30 cellular contexts compared by ENCODE assay signal in the genomic region with DNA sequence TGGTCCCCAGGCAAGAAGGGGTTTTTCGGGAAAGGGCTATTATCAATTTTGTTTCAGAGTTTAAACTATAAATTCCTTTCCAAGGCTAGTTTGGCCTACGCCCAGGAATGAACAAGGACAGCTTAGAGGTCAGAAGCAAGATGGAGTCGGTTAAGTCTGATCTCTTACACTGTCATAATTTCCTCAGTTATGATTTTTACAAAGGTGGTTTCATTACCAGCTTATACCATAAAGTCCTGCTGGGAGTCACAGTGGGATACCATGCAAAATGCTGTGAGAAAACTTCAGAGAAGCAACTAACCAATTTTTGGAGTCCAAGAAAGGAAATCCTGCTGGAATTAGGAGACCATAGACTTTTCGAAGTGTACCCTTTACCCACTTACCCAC. TPM values are rescaled to one million over a fixed set of nuclear protein-coding genes. Genes with fewer than 3 reads are reported as not detected.
A peak's percentile ranks its signal among the peaks of the same experiment; 100 is the strongest.
DNase-seq lines count a peak whose midpoint lies in the region; ATAC-seq, FAIRE-seq and TF ChIP-seq lines count a peak whose summit lies in the region.
"Had no signal": no experiment of that assay in that cellular context is flagged by ENCODE, and none has a peak within 500 bp of the region (broad histone marks: within the 10 kb centered on the region; RNA-seq: fewer than 3 reads in every experiment).

No MANE protein-coding gene starts in this region.

- ATAC-seq in K562 = no peak
- ATAC-seq in HG03175 (IDR thresholded peaks at IDR 0.05; ENCODE audit: unreplicated experiment) = no peak
- no peak for ATAC-seq in GM19035 (IDR thresholded peaks at IDR 0.05; ENCODE audit: unreplicated experiment)
- ATAC-seq: activated CD8-positive, alpha-beta memory T cell treated with anti-CD3 and anti-CD28 coated beads, Interleukin-2, amount 10 ng/mL, durations not matched to agents 7 days and 5 days; activated naive CD8-positive, alpha-beta T cell treated with anti-CD3 and anti-CD28 coated beads, Interleukin-2, amount 50 U/mL, for 24 hours; activated T-cell treated with anti-CD3 and anti-CD28 coated beads, Interleukin-2, amount 50 U/mL, for 72 hours; left lung; naive thymus-derived CD4-positive, alpha-beta T cell had no signal

- intact Hi-C loops in MCF 10A (cut with micrococcal nuclease) = no loop called here
- intact Hi-C loops in mammary epithelial cell (cut with micrococcal nuclease) = no loop called here
- intact Hi-C loops in K562 (cut with micrococcal nuclease) = no loop called here

- in situ Hi-C loops in mammary epithelial cell (cut with MboI; ENCODE audit: low sequenced_read_pairs in 2 of 2) = no loop called here
- in situ Hi-C loops in K562 (cut with MboI) = no loop called here

- TF ChIP-seq EP300 in K562 (IDR thresholded peaks at IDR 0.05; ENCODE audit: low read length) = no peak

- no peak for FAIRE-seq in K562 (lab: Jason Lieb, UNC)
- FAIRE-seq: astrocyte, colon, islet of Langerhans had no signal

- H3K36me3 ChIP-seq in mammary epithelial cell (ENCODE audit: insufficient read depth, low read length) = no peaks in the 10 kb centered on the region
- no peaks in the 10 kb centered on the region for H3K36me3 ChIP-seq in K562 (ENCODE audit: control insufficient read depth, insufficient read depth, low read length)
- H3K36me3 ChIP-seq in SJCRH30 = no peaks in the 10 kb centered on the region
- H3K36me3 ChIP-seq: cardiac muscle cell, left lung, sigmoid colon, upper lobe of left lung had no signal

- H4K20me1 ChIP-seq in mammary epithelial cell (ENCODE audit: insufficient read depth, low read length) = no peaks in the 10 kb centered on the region
- H4K20me1 ChIP-seq in K562 (replicated peaks; ENCODE audit: control insufficient read depth, insufficient read depth, low read length) = no peaks in the 10 kb centered on the region

- H3K36me3 Mint-ChIP-seq in MCF 10A (ENCODE audit: insufficient read depth, unreplicated experiment) (no peaks in the 10 kb centered on the region), mesothelial cell of epicardium (peaks cover 2% of the 10 kb centered on the region)

- H3K27ac ChIP-seq in mammary epithelial cell (ENCODE audit: insufficient read depth, low read depth, low read length) = no peak overlapping the region
- peak overlapping the region; percentile 75; the same call in 1 of the 3 replicates for H3K27ac ChIP-seq in K562 (ENCODE audit: extremely low read depth, low read depth, low read length)
- H3K27ac ChIP-seq in SJCRH30 = no peak overlapping the region
- H3K27ac ChIP-seq: cardiac muscle cell, left lung, sigmoid colon, upper lobe of left lung had no signal

- CTCF ChIA-PET in MCF 10A (lab: Yijun Ruan, JAX) (interaction anchor here (0.9 to 1.4 kb wide), 5 partner anchors 10 to 125 kb away, joined by 3 to 4 read pairs (median 3); no protein-coding TSS in a partner anchor), mammary epithelial cell (lab: Charles Lee; ENCODE audit: low non-redundant PET) (no interaction called here), K562 (lab: Yijun Ruan, JAX; ENCODE audit: low intra/inter-chr PET ratio) (no interaction called here)

- H3K4me1 ChIP-seq in mammary epithelial cell (ENCODE audit: insufficient read depth, low read length) = peaks cover 26% of the 10 kb centered on the region
- H3K4me1 ChIP-seq in K562 (replicated peaks in 1 of 2; ENCODE audit: control insufficient read depth in 2 of 2, insufficient read depth in 2 of 2, low read length in 2 of 2) = peaks cover 0 to 48% of the 10 kb centered on the region in 2 experiments; a peak in 3 of 5 replicates
- H3K4me1 ChIP-seq in SJCRH30 = no peaks in the 10 kb centered on the region

- peak overlapping the region; percentile 35 for H3K4me3 Mint-ChIP-seq in MCF 10A (ENCODE audit: unreplicated experiment)
- peak overlapping the region; percentile 11 for H3K4me3 Mint-ChIP-seq in mesothelial cell of epicardium
- H3K4me3 Mint-ChIP-seq: activated CD8-positive, alpha-beta memory T cell treated with anti-CD3 and anti-CD28 coated beads, Interleukin-2, amount 10 ng/mL, durations not matched to agents 7 days and 5 days; activated naive CD8-positive, alpha-beta T cell treated with anti-CD3 and anti-CD28 coated beads, Interleukin-2, amount 50 U/mL, for 24 hours had no signal

- TF ChIP-seq RAD21 in K562 (CRISPR knock-in tag; conservative IDR thresholded peaks at IDR 0.05 in 1 of 2, IDR thresholded peaks at IDR 0.05 in 1 of 2) = no peak

- H3K4me2 ChIP-seq in mammary epithelial cell (ENCODE audit: insufficient read depth, low read depth, low read length) (no peak overlapping the region), K562 (ENCODE audit: insufficient read depth, low read length) (peak overlapping the region; percentile 58; the same call in 1 of the 2 replicates)
- H3K4me2 ChIP-seq: SK-N-SH had no signal

- DNase-seq in MCF 10A (ENCODE audit: unreplicated experiment) (no peak), mammary epithelial cell (no peak), K562 (ENCODE audit: extremely low read depth in 1 of 4, low spot score in 3 of 4) (no peak), mesothelial cell of epicardium (ENCODE audit: low spot score in 2 of 2, unreplicated experiment in 2 of 2) (no peak), SJCRH30 (no peak), NCI-H2196 (lab: John Stamatoyannopoulos, UW; ENCODE audit: unreplicated experiment) (no peak)
- DNase-seq: 8988T; activated CD4-positive, alpha-beta T cell treated with anti-CD3 and anti-CD28 coated beads, Interleukin-2, amount 50 U/mL, for 4 hours; activated CD8-positive, alpha-beta memory T cell treated with anti-CD3 and anti-CD28 coated beads, Interleukin-2, amount 10 ng/mL, durations not matched to agents 7 days and 5 days; activated naive CD4-positive, alpha-beta T cell; activated naive CD8-positive, alpha-beta T cell treated with anti-CD3 and anti-CD28 coated beads, Interleukin-2, amount 50 U/mL, for 24 hours; activated T-cell treated with anti-CD3 and anti-CD28 coated beads, Interleukin-2, amount 50 U/mL, for 72 hours; effector CD4-positive, alpha-beta T cell; IMR-90; left lung; midbrain; naive thymus-derived CD4-positive, alpha-beta T cell; NCI-H1048; NCI-H187; occipital lobe; sigmoid colon; SK-N-SH; stimulated activated CD4-positive, alpha-beta T cell treated with anti-CD3 and anti-CD28 coated beads, Interleukin-4, amount 100 ng/mL, for 24 hours; upper lobe of left lung had no signal

- H2AFZ ChIP-seq in mammary epithelial cell (ENCODE audit: low read depth, low read length) (no peak overlapping the region), K562 (ENCODE audit: low read depth, low read length) (peak overlapping the region; percentile 91; the same call in 1 of the 2 replicates)

- H3K9me3 Mint-ChIP-seq in MCF 10A (ENCODE audit: unreplicated experiment) (no peaks in the 10 kb centered on the region), mesothelial cell of epicardium (no peaks in the 10 kb centered on the region)
- H3K9me3 Mint-ChIP-seq: activated naive CD8-positive, alpha-beta T cell treated with anti-CD3 and anti-CD28 coated beads, Interleukin-2, amount 50 U/mL, for 24 hours had no signal

- no peak overlapping the region for H3K9ac ChIP-seq in mammary epithelial cell (ENCODE audit: insufficient read depth, low read length)
- H3K9ac ChIP-seq in K562 (ENCODE audit: insufficient read depth in 1 of 2, low read depth in 2 of 2, low read length in 2 of 2) = no peak overlapping the region
- H3K9ac ChIP-seq: SK-N-SH had no signal

- H3K79me2 ChIP-seq in mammary epithelial cell (ENCODE audit: insufficient read depth, low read length) (no peaks in the 10 kb centered on the region), K562 (ENCODE audit: control insufficient read depth, insufficient read depth, low read length) (no peaks in the 10 kb centered on the region)

- H3K4me3 ChIP-seq in mammary epithelial cell (replicated peaks in 1 of 3; ENCODE audit: insufficient read depth in 1 of 3, low read depth in 2 of 3, low read length in 3 of 3) = no peak overlapping the region
- no peak overlapping the region for H3K4me3 ChIP-seq in K562
- H3K4me3 ChIP-seq in SJCRH30 = no peak overlapping the region
- H3K4me3 ChIP-seq: cardiac muscle cell, left lung, sigmoid colon, upper lobe of left lung had no signal

- dilution Hi-C loops in mammary epithelial cell (cut with HindIII; ENCODE audit: low sequenced_read_pairs) = no loop called here

- POLR2A ChIA-PET in MCF 10A (lab: Yijun Ruan, JAX) (interaction anchor here (0.5 to 11.0 kb wide), 7 partner anchors 10 to 1854 kb away, joined by 3 to 197 read pairs (median 19); a partner anchor contains a TSS), K562 (lab: Yijun Ruan, JAX) (no interaction called here)

- 51% methylated on average over 4 of the region's 4 CpGs for WGBS in mammary epithelial cell (ENCODE audit: low coverage, missing lambda C conversion rate)
- WGBS in K562 (ENCODE audit: insufficient coverage, low coverage, missing lambda C conversion rate) = 32% methylated on average over 4 of the region's 4 CpGs

- peak overlapping the region; percentile 71 for H3K27ac Mint-ChIP-seq in MCF 10A (ENCODE audit: low read depth, unreplicated experiment)
- peak overlapping the region; percentile 96 for H3K27ac Mint-ChIP-seq in mesothelial cell of epicardium
- H3K27ac Mint-ChIP-seq: activated naive CD8-positive, alpha-beta T cell treated with anti-CD3 and anti-CD28 coated beads, Interleukin-2, amount 50 U/mL, for 24 hours; activated T-cell treated with anti-CD3 and anti-CD28 coated beads, Interleukin-2, amount 50 U/mL, for 72 hours; naive thymus-derived CD4-positive, alpha-beta T cell had no signal

- BruUV-seq in MCF 10A (replicated peaks; lab: Mats Ljungman, UMichigan) (no TSS peak), mammary epithelial cell (replicated peaks; lab: Mats Ljungman, UMichigan) (no TSS peak), K562 (replicated peaks; lab: Mats Ljungman, UMichigan) (no TSS peak)

- no peaks in the 10 kb centered on the region for H3K27me3 ChIP-seq in mammary epithelial cell (ENCODE audit: insufficient read depth, low read length)
- no peaks in the 10 kb centered on the region for H3K27me3 ChIP-seq in K562 (ENCODE audit: control insufficient read depth in 2 of 2, insufficient read depth in 2 of 2, low read length in 2 of 2)
- H3K27me3 ChIP-seq in SJCRH30 = no peaks in the 10 kb centered on the region
- H3K27me3 ChIP-seq: cardiac muscle cell, left lung, sigmoid colon, upper lobe of left lung had no signal

- H3K9me3 ChIP-seq in mammary epithelial cell (replicated peaks; ENCODE audit: insufficient read depth, low read length) (peaks cover 3% of the 10 kb centered on the region), K562 (replicated peaks; ENCODE audit: control insufficient read depth, insufficient read depth, low read depth, low read length) (peaks cover 4% of the 10 kb centered on the region; the same call in 1 of the 2 replicates), SJCRH30 (replicated peaks) (no peaks in the 10 kb centered on the region)
- H3K9me3 ChIP-seq: left lung, SK-N-SH had no signal

- TF ChIP-seq CTCF in MCF 10A (IDR thresholded peaks at IDR 0.05; ENCODE audit: unreplicated experiment) (no peak), mammary epithelial cell (conservative IDR thresholded peaks at IDR 0.05 in 1 of 2, IDR thresholded peaks at IDR 0.05 in 1 of 2; ENCODE audit: extremely low read depth in 1 of 2, insufficient read depth in 1 of 2, low read depth in 1 of 2, low read length in 2 of 2) (no peak), K562 (IDR thresholded peaks at IDR 0.05 in 2 of 3, conservative IDR thresholded peaks at IDR 0.05 in 1 of 3; ENCODE audit: insufficient read depth in 2 of 3, low read depth in 1 of 3, low read length in 3 of 3) (no peak), mesothelial cell of epicardium (IDR thresholded peaks at IDR 0.05; ENCODE audit: unreplicated experiment) (no peak)

- no peaks in the 10 kb centered on the region for H3K27me3 Mint-ChIP-seq in MCF 10A (ENCODE audit: insufficient read depth, unreplicated experiment)
- no peaks in the 10 kb centered on the region for H3K27me3 Mint-ChIP-seq in mesothelial cell of epicardium (ENCODE audit: low read depth)

- H3K4me1 Mint-ChIP-seq in MCF 10A (ENCODE audit: insufficient read depth, unreplicated experiment) = peaks cover 25% of the 10 kb centered on the region
- peaks cover 41% of the 10 kb centered on the region for H3K4me1 Mint-ChIP-seq in mesothelial cell of epicardium

- no peak for TF ChIP-seq POLR2A in K562 (conservative IDR thresholded peaks at IDR 0.05)

- H3K9me1 ChIP-seq in K562 (ENCODE audit: control insufficient read depth, insufficient read depth, low read length) = no peaks in the 10 kb centered on the region

RNA-seq across cellular contexts. Expression of a gene that starts 17.4 kb away (rescaled TPM):
- 30.9 and 37.7 TPM in 2 replicates for total RNA-seq in MCF 10A (2022)
- total RNA-seq in mammary epithelial cell = 10 to 100 TPM; 16.0 to 26.9 TPM
- polyA plus RNA-seq in mammary epithelial cell = 14.0 TPM
- 22.2 TPM for polyA minus RNA-seq in mammary epithelial cell
- total RNA-seq in K562 (2011; cell fraction: chromatin; rRNA removed; ENCODE audit: low replicate concordance) = 7.3 and 12.7 TPM in 2 replicates
- total RNA-seq in K562 (2011; cell fraction: nucleolus; rRNA removed) = 2.0 and 2.1 TPM in 2 replicates
- total RNA-seq in K562 (2011; cell fraction: nucleoplasm; rRNA removed) = 3.4 and 7.3 TPM in 2 replicates
- total RNA-seq in K562 (2014; rRNA removed) = 1.8 and 2.0 TPM in 2 replicates
- 3.7 and 4.5 TPM in 2 replicates for total RNA-seq in K562 (2014; rRNA removed; fragmentation: Illumina TruSeq; extraction: Trizol)
- total RNA-seq in K562 (2015; rRNA removed; fragmentation: Illumina TruSeq; extraction: Trizol) = 3.9 and 5.0 TPM in 2 replicates
- total RNA-seq in K562 (2021) = 3.9 and 4.7 TPM in 2 replicates
- 4.3 and 5.9 TPM in 2 replicates for polyA plus RNA-seq in K562 (2011; rRNA removed)
- 2.2 and 2.9 TPM in 2 replicates for polyA plus RNA-seq in K562 (2011; cell fraction: cytosol; rRNA removed)
- polyA plus RNA-seq in K562 (2011; cell fraction: nucleus; rRNA removed) = 7.3 and 12.4 TPM in 2 replicates
- polyA plus RNA-seq in K562 (2012) = 1.7 and 2.4 TPM in 2 replicates
- polyA plus RNA-seq in K562 (2014; fragmentation: Illumina TruSeq; extraction: Trizol) = 2.8 and 3.3 TPM in 2 replicates
- polyA plus RNA-seq in K562 (2014; fragmentation: Nextera tagmentation; extraction: Ambion mirVana) = under 1 TPM; 0.56 to 0.69 TPM
- 1.7 and 2.2 TPM in 2 replicates for polyA plus RNA-seq in K562 (2014; rRNA removed)
- polyA minus RNA-seq in K562 (2011; rRNA and poly(A)+ RNA removed) = 10.5 and 13.5 TPM in 2 replicates
- polyA minus RNA-seq in K562 (2011; cell fraction: cytosol; rRNA and poly(A)+ RNA removed) = 2.6 and 3.7 TPM in 2 replicates
- 5.9 and 6.7 TPM in 2 replicates for polyA minus RNA-seq in K562 (2011; cell fraction: nucleus; rRNA and poly(A)+ RNA removed)
- 16.7 to 17.0 TPM (median 17.0 TPM) in 3 replicates for total RNA-seq in mesothelial cell of epicardium
- total RNA-seq in SJCRH30 (2014; rRNA removed; shearing (Covaris generic)) = 6.0 and 6.7 TPM in 2 replicates
- polyA plus RNA-seq: naive thymus-derived CD4-positive, alpha-beta T cell had no signal
